ENCODE assay signal across 15 cellular contexts in genomic region chr3:94183551-94183950, GRCh38.
DNase-seq lines count a peak whose midpoint lies in the region; ATAC-seq, FAIRE-seq and TF ChIP-seq lines count a peak whose summit lies in the region.
"Had no signal": no experiment of that assay in that cellular context is flagged by ENCODE, and none has a peak within 500 bp of the region (broad histone marks: within the 10 kb centered on the region; RNA-seq: fewer than 3 reads in every experiment).

No MANE protein-coding gene starts in this region.

- TF ChIP-seq CTCF in HepG2 (CRISPR knock-in tag; IDR thresholded peaks at IDR 0.05): no peak
- no peak for TF ChIP-seq CTCF in right lobe of liver (IDR thresholded peaks at IDR 0.05)
- no peak for TF ChIP-seq CTCF in foreskin keratinocyte (conservative IDR thresholded peaks at IDR 0.05)

- no peak for DNase-seq in HepG2 (ENCODE audit: low spot score)
- DNase-seq in right lobe of liver: no peak
- peak; percentile 63 to 75 for DNase-seq in NCI-H1930 (lab: John Stamatoyannopoulos, UW)
- DNase-seq in foreskin keratinocyte: no peak
- no peak for DNase-seq in activated CD4-positive, alpha-beta T cell treated with anti-CD3 and anti-CD28 coated beads, Interleukin-2, amount 10 ng/mL, durations not matched to agents 7 days and 5 days
- no peak for DNase-seq in germinal center (ENCODE audit: low spot score)
- DNase-seq: C1 segment of cervical spinal cord; Calu3; CD4-positive, alpha-beta T cell; DMS 273 treated with DMSO at 0.1 percent for 48 hours; GOT3; HCEC 1CT had no signal

- no peak overlapping the region for H3K4me3 Mint-ChIP-seq in activated CD4-positive, alpha-beta T cell treated with anti-CD3 and anti-CD28 coated beads, Interleukin-2, amount 10 ng/mL, durations not matched to agents 7 days and 5 days
- H3K4me3 Mint-ChIP-seq: B cell; CD4-positive, alpha-beta T cell had no signal

- H3K4me1 ChIP-seq in HepG2 (ENCODE audit: insufficient read depth, low read length) (no peaks in the 10 kb centered on the region), right lobe of liver (no peaks in the 10 kb centered on the region), foreskin keratinocyte (peaks cover 21% of the 10 kb centered on the region)

- H3K9me3 ChIP-seq in HepG2 (ENCODE audit: low read length) (no peaks in the 10 kb centered on the region), right lobe of liver (no peaks in the 10 kb centered on the region)

- no peak for ATAC-seq in HepG2
- no peak for ATAC-seq in right lobe of liver
- no peak for ATAC-seq in foreskin keratinocyte
- no peak for ATAC-seq in GM21526 (IDR thresholded peaks at IDR 0.05; ENCODE audit: low FRiP score, unreplicated experiment)

- H3K9me3 Mint-ChIP-seq in activated CD4-positive, alpha-beta T cell treated with anti-CD3 and anti-CD28 coated beads, Interleukin-2, amount 10 ng/mL, durations not matched to agents 7 days and 5 days: no peaks in the 10 kb centered on the region
- H3K9me3 Mint-ChIP-seq: CD4-positive, alpha-beta T cell had no signal

- no peak for FAIRE-seq in HepG2 (lab: Jason Lieb, UNC)

- H3K4me3 ChIP-seq in HepG2 (replicated peaks in 1 of 3; ENCODE audit: insufficient read depth in 1 of 3, low read depth in 2 of 3, low read length in 3 of 3): no peak overlapping the region
- H3K4me3 ChIP-seq in right lobe of liver: no peak overlapping the region

- BruUV-seq in HepG2 (replicated peaks; lab: Mats Ljungman, UMichigan): no TSS peak

- no peak overlapping the region for H3K9ac ChIP-seq in HepG2 (ENCODE audit: insufficient read depth, low read depth, low read length)

- H3K27ac ChIP-seq in HepG2 (ENCODE audit: extremely low read length, insufficient read depth, low read length) (no peak overlapping the region), right lobe of liver (no peak overlapping the region), foreskin keratinocyte (peak overlapping the region; percentile 58)
- H3K27ac ChIP-seq: HL-60 had no signal

- intact Hi-C loops in HepG2 (cut with micrococcal nuclease; ENCODE audit: unreplicated experiment) (no loop called here), right lobe of liver (cut with DNase I) (no loop called here)

- no peaks in the 10 kb centered on the region for H4K20me1 ChIP-seq in HepG2 (ENCODE audit: insufficient read depth, low read length)

- peaks cover 3% of the 10 kb centered on the region for H3K27me3 Mint-ChIP-seq in activated CD4-positive, alpha-beta T cell treated with anti-CD3 and anti-CD28 coated beads, Interleukin-2, amount 10 ng/mL, durations not matched to agents 7 days and 5 days
- H3K27me3 Mint-ChIP-seq: B cell had no signal

- POLR2A ChIA-PET in HepG2 (lab: Yijun Ruan, JAX): no interaction called here
- POLR2A ChIA-PET in activated CD4-positive, alpha-beta T cell treated with anti-CD3 and anti-CD28 coated beads, Interleukin-2, amount 10 ng/mL, durations not matched to agents 7 days and 5 days (lab: Charles Lee): no interaction called here

- H3K36me3 Mint-ChIP-seq in activated CD4-positive, alpha-beta T cell treated with anti-CD3 and anti-CD28 coated beads, Interleukin-2, amount 10 ng/mL, durations not matched to agents 7 days and 5 days (ENCODE audit: low read depth): no peaks in the 10 kb centered on the region

- no peaks in the 10 kb centered on the region for H3K27me3 ChIP-seq in HepG2 (ENCODE audit: control insufficient read depth in 1 of 2, insufficient read depth in 2 of 2, low read length in 2 of 2)
- no peaks in the 10 kb centered on the region for H3K27me3 ChIP-seq in right lobe of liver
- H3K27me3 ChIP-seq in foreskin keratinocyte: no peaks in the 10 kb centered on the region

- 24% methylated on average over 6 of the region's 6 CpGs for WGBS in HepG2 (ENCODE audit: low lambda C conversion rate)
- WGBS in right lobe of liver (ENCODE audit: insufficient coverage, low coverage, low lambda C conversion rate, missing lambda C conversion rate): 57% methylated on average over 6 of the region's 6 CpGs

- TF ChIP-seq POLR2A in HepG2 (IDR thresholded peaks at IDR 0.05; ENCODE audit: insufficient read depth in 1 of 2, low read depth in 2 of 2, low read length in 2 of 2): no peak
- TF ChIP-seq POLR2A in right lobe of liver (IDR thresholded peaks at IDR 0.05): no peak

- no peaks in the 10 kb centered on the region for H3K79me2 ChIP-seq in HepG2 (ENCODE audit: insufficient read depth, low read length)

- H3K27ac Mint-ChIP-seq in activated CD4-positive, alpha-beta T cell treated with anti-CD3 and anti-CD28 coated beads, Interleukin-2, amount 10 ng/mL, durations not matched to agents 7 days and 5 days: no peak overlapping the region
- H3K27ac Mint-ChIP-seq: B cell; CD4-positive, alpha-beta T cell had no signal

- CTCF ChIA-PET in HepG2 (lab: Yijun Ruan, JAX; ENCODE audit: low intra/inter-chr PET ratio, low total read pairs): no interaction called here
- CTCF ChIA-PET in activated CD4-positive, alpha-beta T cell treated with anti-CD3 and anti-CD28 coated beads, Interleukin-2, amount 10 ng/mL, durations not matched to agents 7 days and 5 days (lab: Charles Lee): no interaction called here

- H3K4me2 ChIP-seq in HepG2 (ENCODE audit: low read depth, low read length): no peak overlapping the region

- no peak for TF ChIP-seq RAD21 in HepG2 (CRISPR knock-in tag; IDR thresholded peaks at IDR 0.05)

- H2AFZ ChIP-seq in HepG2 (ENCODE audit: low read length): no peak overlapping the region

- TF ChIP-seq EP300 in HepG2 (IDR thresholded peaks at IDR 0.05; ENCODE audit: low read depth in 2 of 2, low read length in 2 of 2) (no peak), HepG2 (CRISPR knock-in tag; IDR thresholded peaks at IDR 0.05; ENCODE audit: borderline replicate concordance) (no peak)

- H3K36me3 ChIP-seq in HepG2 (replicated peaks in 1 of 2; ENCODE audit: control insufficient read depth in 1 of 2, insufficient read depth in 2 of 2, low read length in 2 of 2) (no peaks in the 10 kb centered on the region), right lobe of liver (no peaks in the 10 kb centered on the region)

- in situ Hi-C loops in HepG2 (cut with HindIII; ENCODE audit: extremely low pct_ligation_motif_present, low pct_unique_long_range_greater_than_20kb): no loop called here

- no peaks in the 10 kb centered on the region for H3K4me1 Mint-ChIP-seq in activated CD4-positive, alpha-beta T cell treated with anti-CD3 and anti-CD28 coated beads, Interleukin-2, amount 10 ng/mL, durations not matched to agents 7 days and 5 days
- H3K4me1 Mint-ChIP-seq: B cell had no signal

TF ChIP-seq in HepG2, 621 proteins besides CTCF, POLR2A, EP300 and RAD21:
- peak; percentile 96 for TF ChIP-seq CREB1 (IDR thresholded peaks at IDR 0.05)
- no peak for TF ChIP-seq CREB1 (CRISPR knock-in tag; IDR thresholded peaks at IDR 0.05)
- TF ChIP-seq ZNF160 (CRISPR knock-in tag; IDR thresholded peaks at IDR 0.05): no peak
- peak; percentile 97 for TF ChIP-seq ATF7 (IDR thresholded peaks at IDR 0.05)
- no peak for TF ChIP-seq ATF7 (CRISPR knock-in tag; IDR thresholded peaks at IDR 0.05)
- TF ChIP-seq CHD4 (IDR thresholded peaks at IDR 0.05; ENCODE audit: borderline replicate concordance, low read length): no peak

Comparison
In these comparisons a context has a peak if more than half of its experiments do, and no peak if none do; other contexts are left out.
1. DNase-seq: peak in NCI-H1930 (2 of 2); none in HepG2 (single experiment), right lobe of liver (0 of 3), foreskin keratinocyte (0 of 2), activated CD4-positive, alpha-beta T cell treated with anti-CD3 and anti-CD28 coated beads, Interleukin-2, amount 10 ng/mL, durations not matched to agents 7 days and 5 days (single experiment) and germinal center (single experiment).